In genomic region chr2:10521356-10521755, GRCh38 we compare ENCODE assay signal across 16 cellular contexts.
"Had no signal": no experiment of that assay in that cellular context is flagged by ENCODE, and none has a peak within 500 bp of the region (broad histone marks: within the 10 kb centered on the region; RNA-seq: fewer than 3 reads in every experiment).

No MANE protein-coding gene starts in this region.

- H3K27me3 ChIP-seq: body of pancreas, cardiac muscle cell had no signal

- H3K9me3 Mint-ChIP-seq: natural killer cell treated with Interleukin-12 subunit alpha and Interleukin-12 subunit beta and Interleukin-15 and Interleukin-18, amount 100 ng/mL, for 72 hours had no signal

- H3K4me3 Mint-ChIP-seq: activated naive CD4-positive, alpha-beta T cell treated with anti-CD3 and anti-CD28 coated beads, Interleukin-2, amount 50 U/mL, for 24 hours; activated T-cell treated with anti-CD3 and anti-CD28 coated beads, Interleukin-2, amount 50 U/mL, for 72 hours; natural killer cell treated with Interleukin-12 subunit alpha and Interleukin-12 subunit beta and Interleukin-15 and Interleukin-18, amount 100 ng/mL, for 72 hours; T-helper 17 cell had no signal

- DNase-seq: activated CD4-positive, alpha-beta T cell treated with anti-CD3 and anti-CD28 coated beads for 4 hours; activated CD4-positive, alpha-beta T cell treated with anti-CD3 and anti-CD28 coated beads, Interleukin-2, amount 50 U/mL, for 48 hours; activated CD4-positive, CD25-positive, alpha-beta regulatory T cell; activated gamma-delta T cell; activated T-cell treated with anti-CD3 and anti-CD28 coated beads, Interleukin-2, amount 50 U/mL, for 72 hours; anterior cingulate cortex; foreskin keratinocyte; nucleus accumbens; stimulated activated CD4-positive, alpha-beta T cell treated with anti-CD3 and anti-CD28 coated beads, Interleukin-4, amount 100 ng/mL, for 1 hour; stimulated activated naive CD8-positive, alpha-beta T cell treated with anti-CD3 and anti-CD28 coated beads, Interleukin-15, Interleukin-2, amounts not matched to agents 100 U/mL and 50 U/mL, for 24 hours; SW 1271; T-helper 17 cell had no signal

- H3K36me3 ChIP-seq: cardiac muscle cell had no signal

- H3K9me3 ChIP-seq: body of pancreas had no signal

- H3K4me1 Mint-ChIP-seq: activated naive CD4-positive, alpha-beta T cell treated with anti-CD3 and anti-CD28 coated beads, Interleukin-2, amount 50 U/mL, for 24 hours had no signal

- H3K27ac ChIP-seq: body of pancreas, cardiac muscle cell, foreskin keratinocyte had no signal

- H3K27me3 Mint-ChIP-seq: activated naive CD4-positive, alpha-beta T cell treated with anti-CD3 and anti-CD28 coated beads, Interleukin-2, amount 50 U/mL, for 24 hours had no signal

- H3K4me3 ChIP-seq: body of pancreas, cardiac muscle cell had no signal

- ATAC-seq: activated T-cell treated with anti-CD3 and anti-CD28 coated beads, Interleukin-2, amount 50 U/mL, for 72 hours; body of pancreas; foreskin keratinocyte; natural killer cell treated with Interleukin-12 subunit alpha and Interleukin-12 subunit beta and Interleukin-15 and Interleukin-18, amount 100 ng/mL, for 72 hours; T-helper 17 cell had no signal

- H3K4me1 ChIP-seq: body of pancreas, foreskin keratinocyte had no signal

- H3K27ac Mint-ChIP-seq: activated naive CD4-positive, alpha-beta T cell treated with anti-CD3 and anti-CD28 coated beads, Interleukin-2, amount 50 U/mL, for 24 hours; activated T-cell treated with anti-CD3 and anti-CD28 coated beads, Interleukin-2, amount 50 U/mL, for 72 hours; natural killer cell treated with Interleukin-12 subunit alpha and Interleukin-12 subunit beta and Interleukin-15 and Interleukin-18, amount 100 ng/mL, for 72 hours; T-helper 17 cell had no signal
